12 cellular contexts compared by ENCODE assay signal in the genomic region with DNA sequence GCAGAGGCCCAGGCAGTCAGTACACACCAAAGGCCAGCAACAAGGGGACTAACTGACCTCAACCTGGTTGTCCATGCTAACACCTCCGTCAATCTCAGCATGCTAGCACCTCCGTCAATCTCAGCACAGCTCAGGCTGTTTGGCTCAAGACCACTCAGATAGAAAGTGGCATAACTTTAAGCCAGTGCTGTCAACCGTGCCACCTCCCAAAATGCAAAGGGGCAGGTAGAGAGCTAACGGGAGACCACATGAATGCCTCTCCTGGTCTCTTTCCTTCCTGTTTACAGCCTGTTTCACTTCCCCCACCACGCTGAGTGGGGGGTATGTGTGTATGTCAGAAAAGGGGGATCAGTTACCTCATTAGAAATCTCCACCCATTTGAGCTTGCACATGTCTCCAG. TPM values are rescaled to one million over a fixed set of nuclear protein-coding genes. Genes with fewer than 3 reads are reported as not detected.
A peak's percentile ranks its signal among the peaks of the same experiment; 100 is the strongest.
DNase-seq lines count a peak whose midpoint lies in the region; ATAC-seq and TF ChIP-seq lines count a peak whose summit lies in the region.
"Had no signal": no experiment of that assay in that cellular context is flagged by ENCODE, and none has a peak within 500 bp of the region (broad histone marks: within the 10 kb centered on the region; RNA-seq: fewer than 3 reads in every experiment).

No MANE protein-coding gene starts in this region.

- DNase-seq in CD4-positive, alpha-beta memory T cell = peak; percentile 49 to 67 (median 60)
- DNase-seq in T-cell (peak in 32 of 34 experiments; percentile 19 to 77 (median 52)), memory B cell (ENCODE audit: low spot score in 2 of 2) (peak; percentile 60 to 72), prostate gland (ENCODE audit: low spot score) (no peak), hepatocyte (ENCODE audit: low spot score) (no peak), NCI-H2081 treated with DMSO at 0.1 percent for 48 hours (lab: John Stamatoyannopoulos, UW) (no peak)
- DNase-seq: GM23248, immature natural killer cell, NCI-H510A, SK-N-SH had no signal

- POLR2A ChIA-PET in CD4-positive, alpha-beta memory T cell (lab: Charles Lee; ENCODE audit: partially characterized antibody) = interaction anchor here (0.7 to 15.7 kb wide), 14 partner anchors 6 to 143 kb away, joined by 3 to 325 read pairs (median 6); a partner anchor contains a TSS
- POLR2A ChIA-PET in T-cell (lab: Charles Lee) = interaction anchor here in 1 of 2 donors (0.6 kb wide), 1 partner anchor 16 kb away, joined by 14 read pairs; a partner anchor contains a TSS

- no peak overlapping the region for H3K4me2 ChIP-seq in hepatocyte

- TF ChIP-seq CTCF in prostate gland (IDR thresholded peaks at IDR 0.05) (no peak), hepatocyte (IDR thresholded peaks at IDR 0.05; ENCODE audit: poor library complexity) (no peak)

- H3K27me3 ChIP-seq in CD4-positive, alpha-beta memory T cell (ENCODE audit: insufficient read depth, low read length) = no peaks in the 10 kb centered on the region
- H3K27me3 ChIP-seq in prostate gland (replicated peaks; ENCODE audit: insufficient read depth) (no peaks in the 10 kb centered on the region), hepatocyte (no peaks in the 10 kb centered on the region)

- H3K27me3 Mint-ChIP-seq in CD4-positive, alpha-beta memory T cell = no peaks in the 10 kb centered on the region
- H3K27me3 Mint-ChIP-seq in T-cell = no peaks in the 10 kb centered on the region
- H3K27me3 Mint-ChIP-seq in memory B cell = no peaks in the 10 kb centered on the region

- peak overlapping the region; percentile 26 to 50 for H3K4me3 ChIP-seq in CD4-positive, alpha-beta memory T cell (ENCODE audit: low read length in 2 of 2)
- no peak overlapping the region for H3K4me3 ChIP-seq in prostate gland
- H3K4me3 ChIP-seq in hepatocyte = no peak overlapping the region
- H3K4me3 ChIP-seq: GM23248 had no signal

- no peaks in the 10 kb centered on the region for H3K9me2 ChIP-seq in hepatocyte (replicated peaks; ENCODE audit: insufficient read depth)
- H3K9me2 ChIP-seq: SK-N-SH had no signal

- peaks cover 0 to 4% (median 0%) of the 10 kb centered on the region in 8 donors for H3K9me3 Mint-ChIP-seq in CD4-positive, alpha-beta memory T cell
- no peaks in the 10 kb centered on the region for H3K9me3 Mint-ChIP-seq in T-cell
- H3K9me3 Mint-ChIP-seq in memory B cell = no peaks in the 10 kb centered on the region
- H3K9me3 Mint-ChIP-seq: immature natural killer cell had no signal

- H3K27ac ChIP-seq in CD4-positive, alpha-beta memory T cell (ENCODE audit: low read depth, low read length) = peak overlapping the region; percentile 71
- H3K27ac ChIP-seq in prostate gland (no peak overlapping the region), hepatocyte (no peak overlapping the region)
- H3K27ac ChIP-seq: GM23248 had no signal

- peak overlapping the region; percentile 68 to 93 (median 83) for H3K4me3 Mint-ChIP-seq in CD4-positive, alpha-beta memory T cell
- peak overlapping the region; percentile 80 to 84 (median 82) for H3K4me3 Mint-ChIP-seq in T-cell
- H3K4me3 Mint-ChIP-seq in memory B cell = peak overlapping the region; percentile 77

- peaks cover 20% of the 10 kb centered on the region for H4K20me1 ChIP-seq in hepatocyte (ENCODE audit: insufficient read depth, poor library complexity, severe bottlenecking)

- ATAC-seq in T-cell (replicated peaks in 1 of 4) (peak; percentile 8 to 23 (median 20)), memory B cell (ENCODE audit: low read depth) (peak; percentile 50), GM21381 (IDR thresholded peaks at IDR 0.05; ENCODE audit: unreplicated experiment) (no peak)

- CTCF ChIA-PET in CD4-positive, alpha-beta memory T cell (lab: Charles Lee; ENCODE audit: partially characterized antibody) = interaction anchor here (1.0 to 3.9 kb wide), 10 partner anchors 9 to 135 kb away, joined by 3 to 21 read pairs (median 6); a partner anchor contains a TSS
- CTCF ChIA-PET in T-cell (lab: Charles Lee) = interaction anchor here in 1 of 2 donors (0.9 to 1.3 kb wide), 3 partner anchors 10 to 111 kb away, joined by 3 read pairs; no protein-coding TSS in a partner anchor

- H3K4me1 Mint-ChIP-seq in CD4-positive, alpha-beta memory T cell = peaks cover 35 to 63% (median 46%) of the 10 kb centered on the region in 4 donors
- H3K4me1 Mint-ChIP-seq in T-cell = peaks cover 62 to 63% (median 63%) of the 10 kb centered on the region in 3 donors
- H3K4me1 Mint-ChIP-seq in memory B cell = peaks cover 43% of the 10 kb centered on the region

- H3K79me2 ChIP-seq in hepatocyte = peaks cover 35% of the 10 kb centered on the region

- intact Hi-C loops in CD4-positive, alpha-beta memory T cell (cut with micrococcal nuclease) = loop anchor here (5.0 kb wide), 1 partner anchor 209 kb away; no protein-coding TSS in a partner anchor
- intact Hi-C loops in prostate gland (cut with DNase I) = no loop called here

- 81% methylated on average over 5 of the region's 5 CpGs for WGBS in prostate gland
- 92% methylated on average over 5 of the region's 5 CpGs for WGBS in hepatocyte (ENCODE audit: low lambda C conversion rate, missing lambda C conversion rate)

- H3K4me1 ChIP-seq in CD4-positive, alpha-beta memory T cell (ENCODE audit: insufficient read depth, low read length) = peaks cover 50% of the 10 kb centered on the region
- H3K4me1 ChIP-seq in prostate gland (replicated peaks) (no peaks in the 10 kb centered on the region), hepatocyte (ENCODE audit: insufficient read depth) (peaks cover 9% of the 10 kb centered on the region)

- TF ChIP-seq POLR2A in GM19099 (IDR thresholded peaks at IDR 0.05; ENCODE audit: extremely low read depth, insufficient read length, low read depth) = peak; percentile 35
- TF ChIP-seq POLR2A in prostate gland (IDR thresholded peaks at IDR 0.05) = no peak

- H3K36me3 Mint-ChIP-seq in CD4-positive, alpha-beta memory T cell = peaks cover 31 to 55% of the 10 kb centered on the region in 2 donors
- H3K36me3 Mint-ChIP-seq in T-cell (peaks cover 38% of the 10 kb centered on the region), memory B cell (peaks cover 20% of the 10 kb centered on the region)

- no peak overlapping the region for H2AFZ ChIP-seq in hepatocyte
- H2AFZ ChIP-seq: GM23248 had no signal

- peaks cover 33% of the 10 kb centered on the region for H3K36me3 ChIP-seq in CD4-positive, alpha-beta memory T cell (ENCODE audit: insufficient read depth, low read length)
- peaks cover 10 to 23% of the 10 kb centered on the region in 2 donors for H3K36me3 ChIP-seq in prostate gland
- peaks cover 3% of the 10 kb centered on the region for H3K36me3 ChIP-seq in hepatocyte (replicated peaks; ENCODE audit: insufficient read depth, low read depth)

- no peaks in the 10 kb centered on the region for H3K9me3 ChIP-seq in CD4-positive, alpha-beta memory T cell (ENCODE audit: control insufficient read depth in 1 of 2, low read length in 2 of 2)
- H3K9me3 ChIP-seq in prostate gland = no peaks in the 10 kb centered on the region
- no peaks in the 10 kb centered on the region for H3K9me3 ChIP-seq in hepatocyte (ENCODE audit: low read depth)
- H3K9me3 ChIP-seq: SK-N-SH had no signal

- peak overlapping the region; percentile 80 to 95 (median 91) for H3K27ac Mint-ChIP-seq in CD4-positive, alpha-beta memory T cell
- H3K27ac Mint-ChIP-seq in T-cell = peak overlapping the region; percentile 94 to 98
- peak overlapping the region; percentile 87 for H3K27ac Mint-ChIP-seq in memory B cell

RNA-seq across cellular contexts. Expression of a gene that starts 3.3 kb away (rescaled TPM):
- total RNA-seq in CD4-positive, alpha-beta memory T cell = 100 to 1,000 TPM; 245 to 264 TPM
- polyA plus RNA-seq in CD4-positive, alpha-beta memory T cell = 10 to 100 TPM; 12.2 to 69.7 TPM
- total RNA-seq in T-cell (100 to 1,000 TPM; 162 to 228 (median 213) TPM), prostate gland (10 to 100 TPM; 73.4 to 77.2 TPM), hepatocyte (35.0 and 38.9 TPM in 2 replicates)
- 37.2 and 41.1 TPM in 2 replicates for polyA plus RNA-seq in hepatocyte

RNA-seq across cellular contexts. Expression of a gene that starts 16.5 kb away (rescaled TPM):
- 100 to 1,000 TPM; 123 to 128 TPM for total RNA-seq in CD4-positive, alpha-beta memory T cell
- polyA plus RNA-seq in CD4-positive, alpha-beta memory T cell = 10 to 100 TPM in 1 of 2 donors, 1 to 10 TPM in 1; 5.8 to 17.7 TPM
- 100 to 1,000 TPM; 101 to 130 (median 125) TPM for total RNA-seq in T-cell
- 10 to 100 TPM; 45.8 to 72.0 TPM for total RNA-seq in prostate gland
- 64.0 and 64.3 TPM in 2 replicates for total RNA-seq in hepatocyte
- 28.7 and 29.2 TPM in 2 replicates for polyA plus RNA-seq in hepatocyte

RNA-seq across cellular contexts. Expression of a gene that starts 29.4 kb away (rescaled TPM):
- 10 to 100 TPM; 45.4 to 47.9 TPM for total RNA-seq in CD4-positive, alpha-beta memory T cell
- 10 to 100 TPM; 35.3 TPM for polyA plus RNA-seq in CD4-positive, alpha-beta memory T cell
- 10 to 100 TPM; 42.0 to 46.6 (median 43.0) TPM for total RNA-seq in T-cell
- total RNA-seq in prostate gland = 10 to 100 TPM; 42.9 to 67.2 TPM
- 27.7 and 31.3 TPM in 2 replicates for total RNA-seq in hepatocyte
- 46.8 and 54.6 TPM in 2 replicates for polyA plus RNA-seq in hepatocyte

RNA-seq across cellular contexts. Expression of a gene that starts 45.7 kb away (rescaled TPM):
- not detected for total RNA-seq in CD4-positive, alpha-beta memory T cell
- under 1 TPM in 1 of 2 donors, not detected in 1; 0.14 TPM for polyA plus RNA-seq in CD4-positive, alpha-beta memory T cell
- total RNA-seq in T-cell (under 1 TPM in 1 of 5 donors, not detected in 4; 0.15 TPM), prostate gland (1 to 10 TPM; 3.2 to 4.4 TPM), hepatocyte (0.23 TPM in 1 of 2 replicates, not detected in the other)
- polyA plus RNA-seq in hepatocyte = 0.71 and 2.0 TPM in 2 replicates
- total RNA-seq: GM23248 had no signal
- polyA plus RNA-seq: SK-N-SH had no signal

RNA-seq across cellular contexts. Expression of a gene that starts 51.8 kb away (rescaled TPM):
- total RNA-seq in CD4-positive, alpha-beta memory T cell = not detected
- not detected for polyA plus RNA-seq in CD4-positive, alpha-beta memory T cell
- total RNA-seq in T-cell (not detected), prostate gland (under 1 TPM in 1 of 2 donors, not detected in 1; 0.51 TPM), hepatocyte (not detected in 2 replicates)
- not detected in 2 replicates for polyA plus RNA-seq in hepatocyte
- total RNA-seq: GM23248 had no signal
- polyA plus RNA-seq: GM23248, SK-N-SH had no signal

Comparison
In these comparisons a context has a peak if more than half of its experiments do, and no peak if none do; other contexts are left out.
1. DNase-seq: peak in CD4-positive, alpha-beta memory T cell (5 of 5), T-cell (32 of 34) and memory B cell (2 of 2); none in prostate gland (single experiment), hepatocyte (single experiment) and NCI-H2081 treated with DMSO at 0.1 percent for 48 hours (single experiment).
2. H3K4me3 ChIP-seq: peak in CD4-positive, alpha-beta memory T cell (2 of 2); none in prostate gland (0 of 2) and hepatocyte (single experiment).
3. Peak in every context shown above with its lines, with median percentiles within 50 percentile points of each other: H3K27ac Mint-ChIP-seq and H3K4me3 Mint-ChIP-seq.